ENCODE assay signal across 22 cellular contexts in genomic region chr4:155060873-155061272, GRCh38.
DNase-seq lines count a peak whose midpoint lies in the region; ATAC-seq, FAIRE-seq and TF ChIP-seq lines count a peak whose summit lies in the region.
"Had no signal": no experiment of that assay in that cellular context is flagged by ENCODE, and none has a peak within 500 bp of the region (broad histone marks: within the 10 kb centered on the region; RNA-seq: fewer than 3 reads in every experiment).

No MANE protein-coding gene starts in this region.

- no peak for TF ChIP-seq POLR2A in GM12878 (IDR thresholded peaks at IDR 0.05; ENCODE audit: low read depth, low read length)

- H4K20me1 ChIP-seq in GM12878 (ENCODE audit: control insufficient read depth, insufficient read depth) (no peaks in the 10 kb centered on the region), osteoblast (ENCODE audit: insufficient read depth, low read length) (no peaks in the 10 kb centered on the region)
- H4K20me1 ChIP-seq: BLaER1 treated with 17β-estradiol and CSF1 and Interleukin-3, amounts not matched to agents 10 nM and 100 nM had no signal

- BruUV-seq in GM12878 (replicated peaks; lab: Mats Ljungman, UMichigan): no TSS peak

- H3K36me3 ChIP-seq in GM12878 (ENCODE audit: control insufficient read depth in 2 of 2, insufficient read depth in 2 of 2, low read length in 1 of 2): no peaks in the 10 kb centered on the region
- no peaks in the 10 kb centered on the region for H3K36me3 ChIP-seq in osteoblast (ENCODE audit: insufficient read depth, low read length)
- no peaks in the 10 kb centered on the region for H3K36me3 ChIP-seq in lower lobe of right lung
- H3K36me3 ChIP-seq: BLaER1 treated with 17β-estradiol and CSF1 and Interleukin-3, amounts not matched to agents 10 nM and 100 nM had no signal

- POLR2A ChIA-PET in GM12878 (lab: Charles Lee): no interaction called here

- in situ Hi-C loops in GM12878 (cut with MboI): no loop called here

- RAD21 ChIA-PET in GM12878 (lab: Charles Lee; ENCODE audit: unreplicated experiment): no interaction called here

- TF ChIP-seq RAD21 in GM12878 (IDR thresholded peaks at IDR 0.05; ENCODE audit: insufficient read depth, low read depth, low read length): no peak

- TF ChIP-seq CTCF in GM12878 (IDR thresholded peaks at IDR 0.05 in 2 of 3, conservative IDR thresholded peaks at IDR 0.05 in 1 of 3; ENCODE audit: control insufficient read depth in 2 of 3, extremely low read depth in 1 of 3, insufficient read depth in 1 of 3, low read depth in 3 of 3, low read length in 3 of 3) (no peak), osteoblast (IDR thresholded peaks at IDR 0.05; ENCODE audit: extremely low read depth, low read depth, low read length) (no peak), lower lobe of right lung (IDR thresholded peaks at IDR 0.05) (no peak)

- no peak for TF ChIP-seq EP300 in GM12878 (IDR thresholded peaks at IDR 0.05; ENCODE audit: borderline replicate concordance in 1 of 2, control insufficient read depth in 1 of 2, low read depth in 2 of 2, low read length in 2 of 2)

- FAIRE-seq in GM12878 (lab: Jason Lieb, UNC): no peak
- FAIRE-seq: A549, D721Med, G401.6, GM12892, GM18507 had no signal

- H3K27ac ChIP-seq in GM12878 (ENCODE audit: control insufficient read depth, insufficient read depth) (no peak overlapping the region), osteoblast (ENCODE audit: low read depth, low read length) (no peak overlapping the region), lower lobe of right lung (no peak overlapping the region)
- H3K27ac ChIP-seq: 22Rv1; A549; BLaER1 treated with 17β-estradiol and CSF1 and Interleukin-3, amounts not matched to agents 10 nM and 100 nM; C4-2B had no signal

- no peaks in the 10 kb centered on the region for H3K9me3 ChIP-seq in GM12878 (replicated peaks; ENCODE audit: control insufficient read depth, insufficient read depth, low read length)
- H3K9me3 ChIP-seq in osteoblast (ENCODE audit: low read depth, low read length): no peaks in the 10 kb centered on the region
- H3K9me3 ChIP-seq in lower lobe of right lung: no peaks in the 10 kb centered on the region
- H3K9me3 ChIP-seq: A549; BLaER1 treated with 17β-estradiol and CSF1 and Interleukin-3, amounts not matched to agents 10 nM and 100 nM; Caco-2 had no signal

- DNase-seq in DMS53 (lab: John Stamatoyannopoulos, UW) (peak; percentile 7), DMS53 treated with DMSO at 0.1 percent for 48 hours (lab: John Stamatoyannopoulos, UW; ENCODE audit: unreplicated experiment) (no peak), NCI-H510A treated with DMSO at 0.1 percent for 48 hours (lab: John Stamatoyannopoulos, UW) (peak; percentile 5), GM12878 (ENCODE audit: low read depth, low spot score) (no peak), osteoblast (ENCODE audit: insufficient read length, low spot score, missing footprints) (no peak), lower lobe of right lung (no peak), NCI-H526 (lab: John Stamatoyannopoulos, UW) (no peak)
- DNase-seq: AML-193; Caco-2; Calu3; CD4-positive, alpha-beta T cell; CD8-positive, alpha-beta T cell; DMS79 treated with DMSO at 0.1 percent for 48 hours; GF-D8 had no signal

- SMC1A ChIA-PET in GM12878 (lab: Charles Lee; ENCODE audit: uncharacterized antibody, unreplicated experiment): no interaction called here

- ATAC-seq in GM12878 (0 out of 3 replicates have a peak, but pooled peaks have one; percentile 27), lower lobe of right lung (no peak)
- ATAC-seq: A549; CD8-positive, alpha-beta T cell had no signal

- H3K4me1 ChIP-seq in GM12878 (ENCODE audit: control insufficient read depth, insufficient read depth, low read length): no peaks in the 10 kb centered on the region
- no peaks in the 10 kb centered on the region for H3K4me1 ChIP-seq in osteoblast (ENCODE audit: insufficient read depth, low read length)
- no peaks in the 10 kb centered on the region for H3K4me1 ChIP-seq in lower lobe of right lung
- H3K4me1 ChIP-seq: A549; BLaER1 treated with 17β-estradiol and CSF1 and Interleukin-3, amounts not matched to agents 10 nM and 100 nM; Caco-2 had no signal

- intact Hi-C loops in GM12878 (cut with micrococcal nuclease; ENCODE audit: unreplicated experiment): no loop called here
- intact Hi-C loops in lower lobe of right lung (cut with DNase I): no loop called here

- no peak overlapping the region for H3K4me3 ChIP-seq in GM12878
- H3K4me3 ChIP-seq in osteoblast (ENCODE audit: insufficient read depth, low read length): no peak overlapping the region
- no peak overlapping the region for H3K4me3 ChIP-seq in lower lobe of right lung
- H3K4me3 ChIP-seq: A549; BLaER1 treated with 17β-estradiol and CSF1 and Interleukin-3, amounts not matched to agents 10 nM and 100 nM had no signal

- CTCF ChIA-PET in GM12878 (lab: Yijun Ruan, JAX): interaction anchor here (1.6 kb wide), 1 partner anchor 22 kb away, joined by 3 read pairs; no protein-coding TSS in a partner anchor

- no peak overlapping the region for H2AFZ ChIP-seq in GM12878 (ENCODE audit: control insufficient read depth, low read depth, low read length)
- no peak overlapping the region for H2AFZ ChIP-seq in osteoblast (ENCODE audit: low read length)

- no peaks in the 10 kb centered on the region for H3K79me2 ChIP-seq in GM12878 (ENCODE audit: control insufficient read depth, insufficient read depth, low read length)
- H3K79me2 ChIP-seq in osteoblast (ENCODE audit: insufficient read depth, low read length): no peaks in the 10 kb centered on the region

- H3K4me2 ChIP-seq in GM12878 (ENCODE audit: control insufficient read depth, insufficient read depth): no peak overlapping the region
- H3K4me2 ChIP-seq in osteoblast (ENCODE audit: insufficient read depth, low read length): no peak overlapping the region
- H3K4me2 ChIP-seq: A549; BLaER1 treated with 17β-estradiol and CSF1 and Interleukin-3, amounts not matched to agents 10 nM and 100 nM had no signal

- H3K9ac ChIP-seq in GM12878 (ENCODE audit: control insufficient read depth, insufficient read depth, low read length): no peak overlapping the region
- H3K9ac ChIP-seq: BLaER1 treated with 17β-estradiol and CSF1 and Interleukin-3, amounts not matched to agents 10 nM and 100 nM had no signal

- no peaks in the 10 kb centered on the region for H3K27me3 ChIP-seq in GM12878 (replicated peaks in 1 of 2; ENCODE audit: control insufficient read depth in 2 of 2, insufficient read depth in 2 of 2, low read length in 1 of 2)
- H3K27me3 ChIP-seq in osteoblast (ENCODE audit: insufficient read depth, low read length): no peaks in the 10 kb centered on the region
- no peaks in the 10 kb centered on the region for H3K27me3 ChIP-seq in lower lobe of right lung (ENCODE audit: low read depth)
- H3K27me3 ChIP-seq: BLaER1 treated with 17β-estradiol and CSF1 and Interleukin-3, amounts not matched to agents 10 nM and 100 nM had no signal

- 0% methylated on average over 1 of the region's 1 CpG for WGBS in GM12878 (ENCODE audit: insufficient coverage, insufficient replicate concordance, low lambda C conversion rate, missing lambda C conversion rate)

TF ChIP-seq in GM12878, 131 proteins besides CTCF, POLR2A, EP300 and RAD21:
- TF ChIP-seq ZNF207 (IDR thresholded peaks at IDR 0.05; ENCODE audit: borderline replicate concordance) (no peak), IRF4 (IDR thresholded peaks at IDR 0.05; ENCODE audit: low read depth, low read length) (no peak)

Comparison
In these comparisons a context has a peak if more than half of its experiments do, and no peak if none do; other contexts are left out.
1. DNase-seq: peak in DMS53 (single experiment) and NCI-H510A treated with DMSO at 0.1 percent for 48 hours (single experiment); none in DMS53 treated with DMSO at 0.1 percent for 48 hours (single experiment), GM12878 (single experiment), osteoblast (single experiment), lower lobe of right lung (single experiment) and NCI-H526 (0 of 2).